1 cellular context compared by ENCODE assay signal in genomic region chr12:113109872-113110623, GRCh38.
TF ChIP-seq lines count a peak whose summit lies in the region.

No MANE protein-coding gene starts in this region.

TF ChIP-seq in GM12878, 131 proteins besides CTCF, POLR2A, EP300 and RAD21:
- TF ChIP-seq CUX1 (IDR thresholded peaks at IDR 0.05; ENCODE audit: insufficient replicate concordance, low read depth, low read length) (no peak), MAX (IDR thresholded peaks at IDR 0.05; ENCODE audit: low read depth, low read length) (no peak), WRNIP1 (IDR thresholded peaks at IDR 0.05; ENCODE audit: borderline replicate concordance, low read depth, low read length) (no peak), RELB (IDR thresholded peaks at IDR 0.05; ENCODE audit: low read depth) (no peak), HDGF (IDR thresholded peaks at IDR 0.05) (no peak), GATAD2B (conservative IDR thresholded peaks at IDR 0.05; ENCODE audit: low read depth) (no peak), TCF7 (IDR thresholded peaks at IDR 0.05; ENCODE audit: borderline replicate concordance) (no peak), ZNF687 (IDR thresholded peaks at IDR 0.05) (no peak), STAT1 (conservative IDR thresholded peaks at IDR 0.05) (no peak), ZBTB4 (CRISPR knock-in tag; IDR thresholded peaks at IDR 0.05) (no peak), POLR2AphosphoS2 (IDR thresholded peaks at IDR 0.05; ENCODE audit: low read depth, low read length) (no peak), MLLT1 (IDR thresholded peaks at IDR 0.05) (no peak), KLF5 (IDR thresholded peaks at IDR 0.05; ENCODE audit: partially characterized antibody) (no peak), ZNF274 (IDR thresholded peaks at IDR 0.05; ENCODE audit: insufficient read depth, insufficient read length) (no peak), SMARCA5 (IDR thresholded peaks at IDR 0.05) (no peak), SMAD1 (IDR thresholded peaks at IDR 0.05; ENCODE audit: low read depth, partially characterized antibody) (no peak)
